8 cellular contexts compared by ENCODE assay signal in genomic region chr1:154870117-154870571, GRCh38. TPM values are rescaled to one million over a fixed set of nuclear protein-coding genes. Genes with fewer than 3 reads are reported as not detected.
A peak's percentile ranks its signal among the peaks of the same experiment; 100 is the strongest.
DNase-seq lines count a peak whose midpoint lies in the region; ATAC-seq and TF ChIP-seq lines count a peak whose summit lies in the region.

KCNN3 (minus strand) TSS chr1:154870281; CDS start chr1:154869964, 317 bp downstream.

- TF ChIP-seq EP300 in Ishikawa (IDR thresholded peaks at IDR 0.05; ENCODE audit: borderline replicate concordance) = no peak

- H3K36me3 Mint-ChIP-seq in nephron (ENCODE audit: low read depth) = no peaks in the 10 kb centered on the region

- TF ChIP-seq CTCF in fibroblast of pulmonary artery (IDR thresholded peaks at IDR 0.05; ENCODE audit: low read length, missing control alignments) = no peak
- no peak for TF ChIP-seq CTCF in nephron (IDR thresholded peaks at IDR 0.05; ENCODE audit: unreplicated experiment in 3 of 3)

- peak within 1 kb of the TSS; percentile 54 to 82 (median 75) for H3K27ac Mint-ChIP-seq in nephron

- peak within 1 kb of the TSS; percentile 82 to 88 (median 86) for H3K4me3 Mint-ChIP-seq in nephron

- DNase-seq in DMS153 (lab: John Stamatoyannopoulos, UW) = peak; percentile 98
- peak; percentile 38 to 58 for DNase-seq in activated T-helper 1 cell treated with anti-CD3 and anti-CD28 coated beads, Interleukin-2, amount 50 U/mL, for 16 hours (ENCODE audit: low read depth in 1 of 2, low spot score in 1 of 2)
- peak; percentile 91 for DNase-seq in fibroblast of pulmonary artery (ENCODE audit: low read depth)
- DNase-seq in stimulated activated naive CD8-positive, alpha-beta T cell treated with anti-CD3 and anti-CD28 coated beads, Interleukin-15, Interleukin-2, amounts not matched to agents 100 U/mL and 50 U/mL, for 24 hours = peak; percentile 86

- ATAC-seq in GM21619 (IDR thresholded peaks at IDR 0.05; ENCODE audit: unreplicated experiment) = peak; percentile 68
- peak; percentile 93 for ATAC-seq in stimulated activated naive CD8-positive, alpha-beta T cell treated with anti-CD3 and anti-CD28 coated beads, Interleukin-15, Interleukin-2, amounts not matched to agents 100 U/mL and 50 U/mL, for 24 hours

- H3K4me1 Mint-ChIP-seq in nephron = peaks cover 58% of the 10 kb centered on the region

- peak within 1 kb of the TSS; percentile 34 for H3K4me3 ChIP-seq in fibroblast of pulmonary artery (replicated peaks; ENCODE audit: low read depth, low read length)

- peaks cover 59% of the 10 kb centered on the region for H3K27me3 Mint-ChIP-seq in nephron (ENCODE audit: low read depth)

- H3K9me3 Mint-ChIP-seq in nephron = no peaks in the 10 kb centered on the region

- TF ChIP-seq RAD21 in Ishikawa (IDR thresholded peaks at IDR 0.05; ENCODE audit: low read depth) = no peak

TF ChIP-seq in Ishikawa, 13 proteins besides CTCF, POLR2A, EP300 and RAD21:
- TF ChIP-seq EGR1 (IDR thresholded peaks at IDR 0.05) = no peak
- TF ChIP-seq MAX (IDR thresholded peaks at IDR 0.05) = peak; percentile 27; the same call in 1 of the 2 replicates
- no peak for TF ChIP-seq TEAD4 (IDR thresholded peaks at IDR 0.05)
- TF ChIP-seq USF1 (IDR thresholded peaks at IDR 0.05) = no peak
- TF ChIP-seq YY1 (IDR thresholded peaks at IDR 0.05; ENCODE audit: low read depth) = peak; percentile 53; the same call in 1 of the 2 replicates

TF ChIP-seq in PFSK-1, 5 proteins besides CTCF, POLR2A, EP300 and RAD21:
- TF ChIP-seq SIN3A (IDR thresholded peaks at IDR 0.05; ENCODE audit: borderline replicate concordance, insufficient read depth, low read length) (no peak), FOXP2 (optimal IDR thresholded peaks at IDR 0.05; ENCODE audit: borderline replicate concordance, extremely low read depth, extremely low read length, insufficient read depth) (no peak), POLR2AphosphoS5 (IDR thresholded peaks at IDR 0.05; ENCODE audit: low read depth, low read length) (peak; percentile 76), TAF1 (IDR thresholded peaks at IDR 0.05; ENCODE audit: borderline replicate concordance, insufficient read depth, low read length) (peak; percentile 60; the same call in 1 of the 2 replicates)
- TF ChIP-seq, protein P1, sequence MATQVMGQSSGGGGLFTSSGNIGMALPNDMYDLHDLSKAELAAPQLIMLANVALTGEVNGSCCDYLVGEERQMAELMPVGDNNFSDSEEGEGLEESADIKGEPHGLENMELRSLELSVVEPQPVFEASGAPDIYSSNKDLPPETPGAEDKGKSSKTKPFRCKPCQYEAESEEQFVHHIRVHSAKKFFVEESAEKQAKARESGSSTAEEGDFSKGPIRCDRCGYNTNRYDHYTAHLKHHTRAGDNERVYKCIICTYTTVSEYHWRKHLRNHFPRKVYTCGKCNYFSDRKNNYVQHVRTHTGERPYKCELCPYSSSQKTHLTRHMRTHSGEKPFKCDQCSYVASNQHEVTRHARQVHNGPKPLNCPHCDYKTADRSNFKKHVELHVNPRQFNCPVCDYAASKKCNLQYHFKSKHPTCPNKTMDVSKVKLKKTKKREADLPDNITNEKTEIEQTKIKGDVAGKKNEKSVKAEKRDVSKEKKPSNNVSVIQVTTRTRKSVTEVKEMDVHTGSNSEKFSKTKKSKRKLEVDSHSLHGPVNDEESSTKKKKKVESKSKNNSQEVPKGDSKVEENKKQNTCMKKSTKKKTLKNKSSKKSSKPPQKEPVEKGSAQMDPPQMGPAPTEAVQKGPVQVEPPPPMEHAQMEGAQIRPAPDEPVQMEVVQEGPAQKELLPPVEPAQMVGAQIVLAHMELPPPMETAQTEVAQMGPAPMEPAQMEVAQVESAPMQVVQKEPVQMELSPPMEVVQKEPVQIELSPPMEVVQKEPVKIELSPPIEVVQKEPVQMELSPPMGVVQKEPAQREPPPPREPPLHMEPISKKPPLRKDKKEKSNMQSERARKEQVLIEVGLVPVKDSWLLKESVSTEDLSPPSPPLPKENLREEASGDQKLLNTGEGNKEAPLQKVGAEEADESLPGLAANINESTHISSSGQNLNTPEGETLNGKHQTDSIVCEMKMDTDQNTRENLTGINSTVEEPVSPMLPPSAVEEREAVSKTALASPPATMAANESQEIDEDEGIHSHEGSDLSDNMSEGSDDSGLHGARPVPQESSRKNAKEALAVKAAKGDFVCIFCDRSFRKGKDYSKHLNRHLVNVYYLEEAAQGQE (IDR thresholded peaks at IDR 0.05; ENCODE audit: insufficient read depth in 1 of 2, low read depth in 2 of 2, low read length in 2 of 2) = 0 out of 4 replicates have a peak, but pooled peaks of 1 of the 2 experiments have one; percentile 26

RNA-seq across cellular contexts. Expression of gene KCNN3, which starts in this region (rescaled TPM):
- 0.92 TPM for polyA plus RNA-seq in PFSK-1 (2012; ENCODE audit: insufficient read length, low read depth)

Comparison
In these comparisons a context has a peak if more than half of its experiments do, and no peak if none do; other contexts are left out.
1. Peak in every context shown above with its lines: DNase-seq, ATAC-seq and H3K4me3 ChIP-seq.
2. DNase-seq: peak in every context shown above with its lines; median percentile 98 in DMS153; 91 in fibroblast of pulmonary artery; 86 in stimulated activated naive CD8-positive, alpha-beta T cell treated with anti-CD3 and anti-CD28 coated beads, Interleukin-15, Interleukin-2, amounts not matched to agents 100 U/mL and 50 U/mL, for 24 hours; 48 in activated T-helper 1 cell treated with anti-CD3 and anti-CD28 coated beads, Interleukin-2, amount 50 U/mL, for 16 hours.